Comparison of ENCODE assay signal across 1 cellular context in the genomic region with DNA sequence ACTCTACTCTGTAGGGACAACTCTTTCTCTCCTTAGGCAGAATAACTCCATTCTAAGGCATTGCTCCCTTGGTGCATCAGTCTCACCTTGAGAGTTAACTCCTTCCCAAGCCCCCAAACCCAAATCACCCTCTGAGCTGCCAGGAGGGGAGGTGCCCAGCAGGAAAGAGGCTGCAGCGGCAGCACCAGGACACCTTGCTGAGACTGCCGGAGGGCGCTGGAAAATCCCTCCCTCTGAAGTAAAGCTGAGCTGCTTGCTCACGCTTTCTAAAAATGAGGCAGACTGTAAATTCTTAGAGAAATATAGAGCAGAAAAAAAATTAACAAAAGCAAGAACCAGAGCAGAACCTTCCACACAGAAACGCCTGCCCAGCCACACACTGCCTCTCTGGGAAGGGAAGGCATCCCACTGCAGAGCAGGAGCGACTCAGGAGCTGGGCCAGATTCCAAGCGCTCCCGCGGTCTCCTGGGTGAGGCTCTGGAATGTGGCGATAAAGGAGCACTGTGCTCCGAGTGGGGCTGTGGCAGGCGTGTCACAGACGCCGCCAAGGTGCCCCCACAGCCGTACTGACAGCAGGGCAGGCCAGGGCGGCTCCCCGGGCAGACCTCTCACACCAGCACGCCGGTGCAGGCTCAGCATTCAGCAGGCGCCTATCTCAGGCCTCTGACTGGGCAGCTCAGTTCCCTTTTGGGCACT.
TF ChIP-seq lines count a peak whose summit lies in the region.

No MANE protein-coding gene starts in this region.

TF ChIP-seq in H1, 55 proteins besides CTCF, POLR2A, EP300 and RAD21 (continued from another document):
- TF ChIP-seq, protein P1, sequence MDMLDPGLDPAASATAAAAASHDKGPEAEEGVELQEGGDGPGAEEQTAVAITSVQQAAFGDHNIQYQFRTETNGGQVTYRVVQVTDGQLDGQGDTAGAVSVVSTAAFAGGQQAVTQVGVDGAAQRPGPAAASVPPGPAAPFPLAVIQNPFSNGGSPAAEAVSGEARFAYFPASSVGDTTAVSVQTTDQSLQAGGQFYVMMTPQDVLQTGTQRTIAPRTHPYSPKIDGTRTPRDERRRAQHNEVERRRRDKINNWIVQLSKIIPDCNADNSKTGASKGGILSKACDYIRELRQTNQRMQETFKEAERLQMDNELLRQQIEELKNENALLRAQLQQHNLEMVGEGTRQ (IDR thresholded peaks at IDR 0.05; ENCODE audit: low read length): no peak
- no peak for TF ChIP-seq CHD1 (IDR thresholded peaks at IDR 0.05; ENCODE audit: low read depth, low read length)
- no peak for TF ChIP-seq SRF (IDR thresholded peaks at IDR 0.05; ENCODE audit: low read depth, low read length)
